Comparison of ENCODE assay signal across 8 cellular contexts in the genomic region with DNA sequence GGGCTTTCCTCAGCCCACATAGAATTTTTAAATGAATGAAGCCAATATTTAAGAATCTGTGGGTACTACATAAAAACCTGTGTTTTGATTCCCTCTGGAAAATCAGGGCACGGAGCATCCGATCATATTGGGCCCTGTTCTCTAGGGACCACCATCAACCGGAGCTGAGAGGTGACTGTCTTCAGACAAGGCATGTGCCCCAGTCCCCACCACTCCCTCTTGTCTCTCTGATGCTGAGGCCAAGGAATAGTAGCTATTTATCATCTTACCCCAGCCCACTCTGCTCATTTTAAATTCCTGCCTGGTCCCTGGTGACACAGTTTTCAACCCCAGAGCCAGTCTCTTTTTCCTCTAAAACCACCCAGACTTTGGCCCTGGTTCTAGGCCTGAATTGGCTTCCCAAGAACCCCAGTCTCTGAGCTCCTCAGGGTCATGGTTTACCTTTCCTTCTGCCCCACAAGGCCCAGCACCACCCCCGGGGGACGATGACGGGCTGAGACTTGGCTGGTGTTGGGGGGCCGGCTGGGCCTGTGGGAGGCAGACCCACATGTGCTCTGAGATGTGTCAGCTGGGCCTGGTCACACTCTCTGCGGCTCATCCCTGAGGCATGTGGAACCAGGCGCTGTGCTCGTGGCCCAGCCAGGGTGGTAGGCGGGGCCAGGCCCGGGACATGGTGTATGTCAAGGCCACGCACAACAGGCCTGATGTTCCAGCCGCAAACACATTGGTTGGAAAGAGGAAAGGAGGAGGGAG.
DNase-seq lines count a peak whose midpoint lies in the region; ATAC-seq, FAIRE-seq and TF ChIP-seq lines count a peak whose summit lies in the region.

No MANE protein-coding gene starts in this region.

- no peaks in the 10 kb centered on the region for H3K79me2 ChIP-seq in HepG2 (ENCODE audit: insufficient read depth, low read length)

- intact Hi-C loops in HepG2 (cut with micrococcal nuclease; ENCODE audit: unreplicated experiment): loop anchor here (1.0 to 10.0 kb wide), 4 partner anchors 13 to 180 kb away; no protein-coding TSS in a partner anchor
- intact Hi-C loops in stomach (cut with DNase I; ENCODE audit: low total_unique reads): no loop called here

- H3K36me3 ChIP-seq in HepG2 (replicated peaks in 1 of 2; ENCODE audit: control insufficient read depth in 1 of 2, insufficient read depth in 2 of 2, low read length in 2 of 2): no peaks in the 10 kb centered on the region
- no peaks in the 10 kb centered on the region for H3K36me3 ChIP-seq in stomach

- in situ Hi-C loops in HepG2 (cut with HindIII; ENCODE audit: extremely low pct_ligation_motif_present, low pct_unique_long_range_greater_than_20kb): no loop called here

- peak; percentile 1 to 87; a peak in 3 of 4 replicates for TF ChIP-seq EP300 in HepG2 (IDR thresholded peaks at IDR 0.05; ENCODE audit: low read depth in 2 of 2, low read length in 2 of 2)
- TF ChIP-seq EP300 in HepG2 (CRISPR knock-in tag; IDR thresholded peaks at IDR 0.05; ENCODE audit: borderline replicate concordance): peak; percentile 93
- peak; percentile 64 for TF ChIP-seq EP300 in stomach (IDR thresholded peaks at IDR 0.05)

- peak; percentile 78 for ATAC-seq in HepG2

- H3K27ac ChIP-seq in cingulate gyrus (ENCODE audit: low read depth, low read length) (peak overlapping the region; percentile 57), HepG2 (ENCODE audit: extremely low read length, insufficient read depth, low read length) (peak overlapping the region; percentile 97), stomach (peak overlapping the region; percentile 40 to 93 (median 88))

- H3K9ac ChIP-seq in HepG2 (ENCODE audit: insufficient read depth, low read depth, low read length): peak overlapping the region; percentile 86

- peak overlapping the region in 2 of 3 experiments; percentile 34 to 69; a peak in 3 of 6 replicates for H3K4me3 ChIP-seq in HepG2 (replicated peaks in 1 of 3; ENCODE audit: insufficient read depth in 1 of 3, low read depth in 2 of 3, low read length in 3 of 3)
- H3K4me3 ChIP-seq in stomach: no peak overlapping the region

- peak; percentile 58 for TF ChIP-seq RAD21 in HepG2 (CRISPR knock-in tag; IDR thresholded peaks at IDR 0.05)

- peak; percentile 41; the same call in 1 of the 2 replicates for TF ChIP-seq CTCF in HepG2 (CRISPR knock-in tag; IDR thresholded peaks at IDR 0.05)
- TF ChIP-seq CTCF in stomach (IDR thresholded peaks at IDR 0.05): no peak

- H3K27me3 ChIP-seq in HepG2 (ENCODE audit: control insufficient read depth in 1 of 2, insufficient read depth in 2 of 2, low read length in 2 of 2) (no peaks in the 10 kb centered on the region; a peak in 1 of 5 replicates), stomach (no peaks in the 10 kb centered on the region)

- WGBS in HepG2 (ENCODE audit: low lambda C conversion rate): 22% methylated on average over 14 of the region's 14 CpGs
- WGBS in stomach, 5 donors: 48 to 83% (median 72%) methylated on average over 13 to 14 of the region's 14 CpGs

- peaks cover 86% of the 10 kb centered on the region for H3K4me1 ChIP-seq in HepG2 (ENCODE audit: insufficient read depth, low read length)
- peaks cover 41 to 79% (median 63%) of the 10 kb centered on the region in 4 donors for H3K4me1 ChIP-seq in stomach

- TF ChIP-seq POLR2A in HepG2 (IDR thresholded peaks at IDR 0.05; ENCODE audit: insufficient read depth in 1 of 2, low read depth in 2 of 2, low read length in 2 of 2) (peak in 1 of 2 experiments; percentile 89; a peak in 2 of 4 replicates), stomach (IDR thresholded peaks at IDR 0.05) (no peak)

- POLR2A ChIA-PET in HepG2 (lab: Yijun Ruan, JAX): interaction anchor here (0.8 to 7.1 kb wide), 23 partner anchors 11 to 189 kb away, joined by 3 to 178 read pairs (median 4); a partner anchor contains a TSS

- no peak overlapping the region for H2AFZ ChIP-seq in HepG2 (ENCODE audit: low read length)

- BruUV-seq in HepG2 (replicated peaks; lab: Mats Ljungman, UMichigan): TSS peak; percentile 87

- peak overlapping the region; percentile 97 for H3K4me2 ChIP-seq in HepG2 (ENCODE audit: low read depth, low read length)

- CTCF ChIA-PET in HepG2 (lab: Yijun Ruan, JAX; ENCODE audit: low intra/inter-chr PET ratio, low total read pairs): interaction anchor here (1.3 kb wide), 1 partner anchor 76 kb away, joined by 3 read pairs; no protein-coding TSS in a partner anchor

- H4K20me1 ChIP-seq in HepG2 (ENCODE audit: insufficient read depth, low read length): no peaks in the 10 kb centered on the region

- no peak for FAIRE-seq in HepG2 (lab: Jason Lieb, UNC)

- DNase-seq in GOT3 (lab: John Stamatoyannopoulos, UW) (peak; percentile 35), HepG2 (ENCODE audit: low spot score) (peak; percentile 92), stomach (peak; percentile 61), OCI-M2 (lab: John Stamatoyannopoulos, UW; ENCODE audit: unreplicated experiment) (no peak), NCI-H1694 treated with DMSO at 0.1 percent for 48 hours (lab: John Stamatoyannopoulos, UW) (no peak), T-helper 9 cell (no peak), NCI-H2081 treated with DMSO at 0.1 percent for 48 hours (lab: John Stamatoyannopoulos, UW) (no peak)

- H3K9me3 ChIP-seq in HepG2 (ENCODE audit: low read length): no peaks in the 10 kb centered on the region
- H3K9me3 ChIP-seq in stomach: no peaks in the 10 kb centered on the region

TF ChIP-seq in HepG2, 621 proteins besides CTCF, POLR2A, EP300 and RAD21 (continues in another document):
- TF ChIP-seq ZC3H4 (CRISPR knock-in tag; IDR thresholded peaks at IDR 0.05; ENCODE audit: borderline replicate concordance): peak; percentile 68; the same call in 1 of the 2 replicates
- TF ChIP-seq ZIK1 (CRISPR knock-in tag; IDR thresholded peaks at IDR 0.05; ENCODE audit: borderline replicate concordance, low read depth): peak; percentile 99
- no peak for TF ChIP-seq MAFG (CRISPR knock-in tag; IDR thresholded peaks at IDR 0.05)
- TF ChIP-seq, protein P1, sequence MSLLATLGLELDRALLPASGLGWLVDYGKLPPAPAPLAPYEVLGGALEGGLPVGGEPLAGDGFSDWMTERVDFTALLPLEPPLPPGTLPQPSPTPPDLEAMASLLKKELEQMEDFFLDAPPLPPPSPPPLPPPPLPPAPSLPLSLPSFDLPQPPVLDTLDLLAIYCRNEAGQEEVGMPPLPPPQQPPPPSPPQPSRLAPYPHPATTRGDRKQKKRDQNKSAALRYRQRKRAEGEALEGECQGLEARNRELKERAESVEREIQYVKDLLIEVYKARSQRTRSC (CRISPR knock-in tag; IDR thresholded peaks at IDR 0.05; ENCODE audit: low read depth): peak; percentile 97
- peak; percentile 7; the same call in 1 of the 2 replicates for TF ChIP-seq CHD2 (IDR thresholded peaks at IDR 0.05; ENCODE audit: low read depth, low read length)
- peak; percentile 75 for TF ChIP-seq MAZ (IDR thresholded peaks at IDR 0.05; ENCODE audit: borderline replicate concordance, low read depth, low read length)
- TF ChIP-seq MAZ (CRISPR knock-in tag; IDR thresholded peaks at IDR 0.05; ENCODE audit: low read depth): peak; percentile 97
- TF ChIP-seq CEBPG (CRISPR knock-in tag; IDR thresholded peaks at IDR 0.05): peak; percentile 81
- peak; percentile 44 for TF ChIP-seq ZFP36 (IDR thresholded peaks at IDR 0.05; ENCODE audit: borderline replicate concordance, low read depth, low read length, partially characterized antibody)
- no peak; the same call in 1 of the 2 replicates for TF ChIP-seq JDP2 (CRISPR knock-in tag; IDR thresholded peaks at IDR 0.05; ENCODE audit: borderline replicate concordance)
- peak; percentile 99 for TF ChIP-seq ZNF224 (CRISPR knock-in tag; IDR thresholded peaks at IDR 0.05)
- TF ChIP-seq ZFP82 (CRISPR knock-in tag; IDR thresholded peaks at IDR 0.05; ENCODE audit: borderline replicate concordance): peak; percentile 62; the same call in 1 of the 2 replicates
- TF ChIP-seq ZNF619 (CRISPR knock-in tag; IDR thresholded peaks at IDR 0.05): no peak; the same call in 1 of the 2 replicates
- TF ChIP-seq PHF8 (CRISPR knock-in tag; IDR thresholded peaks at IDR 0.05): peak; percentile 81
- no peak for TF ChIP-seq ADNP (CRISPR knock-in tag; IDR thresholded peaks at IDR 0.05)
- no peak for TF ChIP-seq SUZ12 (IDR thresholded peaks at IDR 0.05; ENCODE audit: low read depth, low read length)
- peak; percentile 96 for TF ChIP-seq FOXK1 (CRISPR knock-in tag; IDR thresholded peaks at IDR 0.05; ENCODE audit: borderline replicate concordance, low read depth)
- no peak for TF ChIP-seq ZNF562 (CRISPR knock-in tag; IDR thresholded peaks at IDR 0.05; ENCODE audit: borderline replicate concordance)
- TF ChIP-seq, protein P2, sequence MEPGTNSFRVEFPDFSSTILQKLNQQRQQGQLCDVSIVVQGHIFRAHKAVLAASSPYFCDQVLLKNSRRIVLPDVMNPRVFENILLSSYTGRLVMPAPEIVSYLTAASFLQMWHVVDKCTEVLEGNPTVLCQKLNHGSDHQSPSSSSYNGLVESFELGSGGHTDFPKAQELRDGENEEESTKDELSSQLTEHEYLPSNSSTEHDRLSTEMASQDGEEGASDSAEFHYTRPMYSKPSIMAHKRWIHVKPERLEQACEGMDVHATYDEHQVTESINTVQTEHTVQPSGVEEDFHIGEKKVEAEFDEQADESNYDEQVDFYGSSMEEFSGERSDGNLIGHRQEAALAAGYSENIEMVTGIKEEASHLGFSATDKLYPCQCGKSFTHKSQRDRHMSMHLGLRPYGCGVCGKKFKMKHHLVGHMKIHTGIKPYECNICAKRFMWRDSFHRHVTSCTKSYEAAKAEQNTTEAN (CRISPR knock-in tag; conservative IDR thresholded peaks at IDR 0.05): peak; percentile 98
- TF ChIP-seq FOSL1 (CRISPR knock-in tag; IDR thresholded peaks at IDR 0.05; ENCODE audit: borderline replicate concordance): peak; percentile 83
- TF ChIP-seq, protein P3, sequence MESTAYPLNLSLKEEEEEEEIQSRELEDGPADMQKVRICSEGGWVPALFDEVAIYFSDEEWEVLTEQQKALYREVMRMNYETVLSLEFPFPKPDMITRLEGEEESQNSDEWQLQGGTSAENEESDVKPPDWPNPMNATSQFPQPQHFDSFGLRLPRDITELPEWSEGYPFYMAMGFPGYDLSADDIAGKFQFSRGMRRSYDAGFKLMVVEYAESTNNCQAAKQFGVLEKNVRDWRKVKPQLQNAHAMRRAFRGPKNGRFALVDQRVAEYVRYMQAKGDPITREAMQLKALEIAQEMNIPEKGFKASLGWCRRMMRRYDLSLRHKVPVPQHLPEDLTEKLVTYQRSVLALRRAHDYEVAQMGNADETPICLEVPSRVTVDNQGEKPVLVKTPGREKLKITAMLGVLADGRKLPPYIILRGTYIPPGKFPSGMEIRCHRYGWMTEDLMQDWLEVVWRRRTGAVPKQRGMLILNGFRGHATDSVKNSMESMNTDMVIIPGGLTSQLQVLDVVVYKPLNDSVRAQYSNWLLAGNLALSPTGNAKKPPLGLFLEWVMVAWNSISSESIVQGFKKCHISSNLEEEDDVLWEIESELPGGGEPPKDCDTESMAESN (CRISPR knock-in tag; conservative IDR thresholded peaks at IDR 0.05): peak; percentile 93

Comparison
In these comparisons a context has a peak if more than half of its experiments do, and no peak if none do; other contexts are left out.
1. DNase-seq: peak in GOT3 (single experiment), HepG2 (single experiment) and stomach (single experiment); none in OCI-M2 (single experiment), NCI-H1694 treated with DMSO at 0.1 percent for 48 hours (single experiment), T-helper 9 cell (single experiment) and NCI-H2081 treated with DMSO at 0.1 percent for 48 hours (single experiment).
2. H3K4me3 ChIP-seq: peak in HepG2 (2 of 3); none in stomach (0 of 4).
3. Peak in every context shown above with its lines, with median percentiles within 50 percentile points of each other: H3K27ac ChIP-seq.